ENCODE assay signal across 13 cellular contexts in the genomic region with DNA sequence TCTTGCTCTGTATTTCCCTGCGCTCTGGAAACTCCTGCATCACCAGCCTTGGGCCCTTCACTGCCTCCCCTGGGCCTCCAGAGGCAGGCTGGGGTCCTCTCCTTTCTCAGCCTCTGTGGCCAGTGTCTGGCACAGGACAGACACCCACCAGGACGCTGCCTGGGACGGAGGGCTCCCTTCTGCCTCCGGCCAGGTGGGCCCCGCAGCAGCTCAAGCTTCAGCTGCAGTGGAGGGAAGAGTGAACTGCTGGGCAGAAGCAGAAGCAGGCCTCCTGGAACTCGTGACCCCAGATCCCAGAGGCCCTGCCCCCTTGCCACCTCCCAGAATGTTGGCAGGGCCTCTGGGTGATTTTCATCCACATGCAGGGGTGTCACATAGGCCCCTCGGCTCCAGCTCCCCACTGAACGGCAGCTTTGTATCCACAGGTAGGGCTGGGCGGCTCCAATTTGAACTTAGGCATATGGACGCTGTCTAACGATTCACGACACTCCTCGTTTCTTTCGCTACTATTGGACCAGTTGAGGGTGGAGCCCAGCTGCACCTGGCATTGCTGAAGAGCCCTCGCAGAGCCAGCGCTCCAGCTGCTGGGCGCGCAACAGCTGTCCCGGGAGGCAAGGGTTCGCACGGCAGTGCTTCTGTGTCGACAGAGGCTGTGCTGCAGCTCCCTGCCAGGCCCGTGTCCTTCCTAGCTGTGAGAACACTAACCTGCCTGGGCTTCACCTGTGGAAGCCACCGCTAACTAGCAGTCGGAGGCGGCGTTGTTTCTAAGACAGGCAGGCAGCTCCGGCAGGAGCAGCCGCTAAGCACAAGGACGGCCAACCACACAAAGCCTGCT. TPM values are rescaled to one million over a fixed set of nuclear protein-coding genes. Genes with fewer than 3 reads are reported as not detected.
DNase-seq lines count a peak whose midpoint lies in the region; ATAC-seq, FAIRE-seq and TF ChIP-seq lines count a peak whose summit lies in the region.
"Had no signal": no experiment of that assay in that cellular context is flagged by ENCODE, and none has a peak within 500 bp of the region (broad histone marks: within the 10 kb centered on the region; RNA-seq: fewer than 3 reads in every experiment).

No MANE protein-coding gene starts in this region.

- H2BK120ac ChIP-seq in neuronal stem cell (ENCODE audit: low read depth, low read length) (no peak overlapping the region), H9 (ENCODE audit: low read depth, low read length, poor library complexity, severe bottlenecking) (no peak overlapping the region)

- ATAC-seq in SK-N-SH treated with all-trans-retinoic acid at 6 μM for 48 hours (no peak), activated B cell treated with CpG ODN at 0.5 μM for 24 hours (ENCODE audit: low read depth) (no peak)

- H3K18ac ChIP-seq in neuronal stem cell (ENCODE audit: low read length) (no peak overlapping the region), H9 (ENCODE audit: insufficient read length, low read depth, low read length) (no peak overlapping the region)

- no peak overlapping the region for H4K5ac ChIP-seq in H9 (ENCODE audit: insufficient read length, low read depth, low read length)

- H3K4me2 ChIP-seq in SK-N-SH: peak overlapping the region; percentile 99
- no peak overlapping the region for H3K4me2 ChIP-seq in neuronal stem cell (ENCODE audit: insufficient read depth, low read length, poor library complexity, severe bottlenecking)
- no peak overlapping the region for H3K4me2 ChIP-seq in H9 (ENCODE audit: insufficient read depth, insufficient read length, low read length)

- H3K27ac ChIP-seq in SK-N-SH (ENCODE audit: low read depth in 2 of 2, low read length in 1 of 2) (no peak overlapping the region), neuronal stem cell (replicated peaks; ENCODE audit: low read length) (no peak overlapping the region), H9 (ENCODE audit: insufficient read length, low read depth, low read length) (no peak overlapping the region), right atrium auricular region (no peak overlapping the region)
- H3K27ac ChIP-seq: colonic mucosa, neutrophil, uterus had no signal

- H3K4me3 Mint-ChIP-seq in activated B cell treated with CpG ODN at 0.5 μM for 24 hours (peak overlapping the region; percentile 91), H9 (peak overlapping the region in 1 of 2 experiments; percentile 62; a peak in 2 of 5 replicates)

- H2BK15ac ChIP-seq in neuronal stem cell (ENCODE audit: low read length): no peak overlapping the region
- no peak overlapping the region for H2BK15ac ChIP-seq in H9 (ENCODE audit: low read depth, low read length)

- no peak overlapping the region for H3K56ac ChIP-seq in H9 (ENCODE audit: insufficient read length, low read depth, low read length)

- no peak for TF ChIP-seq EP300 in SK-N-SH (IDR thresholded peaks at IDR 0.05; ENCODE audit: borderline replicate concordance in 1 of 2, low read depth in 1 of 2, low read length in 1 of 2)

- no peak overlapping the region for H3T11ph ChIP-seq in H9 (ENCODE audit: low read length)

- CTCF ChIA-PET in SK-N-SH (lab: Yijun Ruan, JAX) (interaction anchor here (1.6 to 8.8 kb wide), 5 partner anchors 19 to 118 kb away, joined by 6 to 101 read pairs (median 8); partner anchors contain the start of gene GPR146), activated B cell treated with CpG ODN at 0.5 μM for 24 hours (lab: Charles Lee) (interaction anchor here (5.7 to 9.5 kb wide), 2 partner anchors 33 to 40 kb away, joined by 31 to 55 read pairs; no protein-coding TSS in a partner anchor)

- H2BK20ac ChIP-seq in H9 (ENCODE audit: low read depth, low read length, poor library complexity, severe bottlenecking): no peak overlapping the region

- H4K20me1 ChIP-seq in SK-N-SH (ENCODE audit: insufficient read depth) (peaks cover 68% of the 10 kb centered on the region), H9 (ENCODE audit: control insufficient read depth, insufficient read depth, insufficient read length) (no peaks in the 10 kb centered on the region)

- H3K4ac ChIP-seq in neuronal stem cell (ENCODE audit: low read length) (no peak overlapping the region), H9 (ENCODE audit: low read depth, low read length) (no peak overlapping the region)

- H3K4me3 ChIP-seq in SK-N-SH (ENCODE audit: low read depth in 2 of 2, low read length in 1 of 2) (no peak overlapping the region), neuronal stem cell (ENCODE audit: low read length in 2 of 2) (peak overlapping the region in 1 of 2 donors; percentile 85), right atrium auricular region (no peak overlapping the region)
- H3K4me3 ChIP-seq: colonic mucosa had no signal

- intact Hi-C loops in activated B cell treated with CpG ODN at 0.5 μM for 24 hours (cut with micrococcal nuclease): loop anchor here (2.0 to 10.0 kb wide), 4 partner anchors 19 to 1289 kb away; partner anchors contain the start of genes GPR146 and SNX8

- H2BK12ac ChIP-seq in neuronal stem cell (ENCODE audit: low read length) (no peak overlapping the region), H9 (ENCODE audit: insufficient read length, low read depth, low read length) (no peak overlapping the region)

- no peak for TF ChIP-seq POLR2A in H54 (IDR thresholded peaks at IDR 0.05; ENCODE audit: low read depth, low read length)

- H4K91ac ChIP-seq in neuronal stem cell (ENCODE audit: low read depth, low read length, poor library complexity) (no peak overlapping the region), H9 (ENCODE audit: insufficient read length, low read depth, low read length) (no peak overlapping the region)

- H3K9me3 ChIP-seq in SK-N-SH (no peaks in the 10 kb centered on the region), neuronal stem cell (replicated peaks in 1 of 2; ENCODE audit: control insufficient read depth in 2 of 2, insufficient read depth in 1 of 2, low read depth in 1 of 2, low read length in 2 of 2) (peaks cover 11 to 16% of the 10 kb centered on the region in 2 donors), H9 (ENCODE audit: control insufficient read depth, low read depth, low read length) (no peaks in the 10 kb centered on the region), right atrium auricular region (no peaks in the 10 kb centered on the region)
- H3K9me3 ChIP-seq: colonic mucosa, uterus had no signal

- H3K4me1 ChIP-seq in SK-N-SH (ENCODE audit: control insufficient read depth in 1 of 2, insufficient read depth in 2 of 2, low read depth in 1 of 2, low read length in 1 of 2): peaks cover 11 to 14% of the 10 kb centered on the region in 2 experiments; a peak in 3 of 4 replicates
- H3K4me1 ChIP-seq in neuronal stem cell (ENCODE audit: control insufficient read depth in 2 of 2, insufficient read depth in 1 of 2, low read depth in 1 of 2, low read length in 2 of 2): peaks cover 12% of the 10 kb centered on the region in 2 donors
- no peaks in the 10 kb centered on the region for H3K4me1 ChIP-seq in H9 (ENCODE audit: insufficient read depth, low read length)
- peaks cover 0 to 25% of the 10 kb centered on the region in 2 donors for H3K4me1 ChIP-seq in right atrium auricular region

- H3K9me3 Mint-ChIP-seq in activated B cell treated with CpG ODN at 0.5 μM for 24 hours: no peaks in the 10 kb centered on the region
- H3K9me3 Mint-ChIP-seq in H9: no peaks in the 10 kb centered on the region

- H3K36me3 ChIP-seq in SK-N-SH (replicated peaks in 1 of 2; ENCODE audit: control insufficient read depth in 1 of 2, insufficient read depth in 2 of 2, low read length in 1 of 2) (peaks cover 30 to 33% of the 10 kb centered on the region in 2 experiments), neuronal stem cell (replicated peaks in 1 of 2; ENCODE audit: control insufficient read depth in 2 of 2, insufficient read depth in 2 of 2, low read length in 2 of 2) (peaks cover 19 to 61% of the 10 kb centered on the region in 2 donors), right atrium auricular region (peaks cover 6% of the 10 kb centered on the region)
- H3K36me3 ChIP-seq: colonic mucosa, neutrophil, uterus had no signal

- DNase-seq in SK-N-SH (no peak), NCI-H128 (lab: John Stamatoyannopoulos, UW; ENCODE audit: unreplicated experiment) (peak; percentile 56), activated B cell treated with CpG ODN at 0.5 μM for 24 hours (no peak), neuronal stem cell (ENCODE audit: low spot score) (no peak), H54 (ENCODE audit: insufficient read length, low spot score) (no peak), H9 (no peak), right atrium auricular region (ENCODE audit: low spot score) (no peak)
- DNase-seq: activated CD8-positive, alpha-beta memory T cell treated with anti-CD3 and anti-CD28 coated beads, Interleukin-2, amount 50 U/mL, for 4 hours; colonic mucosa; uterus had no signal

- peaks cover 32% of the 10 kb centered on the region for H3K79me1 ChIP-seq in neuronal stem cell (ENCODE audit: low read depth, low read length)
- H3K79me1 ChIP-seq in H9 (ENCODE audit: insufficient read depth, low read depth, low read length, poor library complexity, severe bottlenecking): no peaks in the 10 kb centered on the region

- FAIRE-seq in H54 (lab: Jason Lieb, UNC): no peak

- TF ChIP-seq CTCF in SK-N-SH (IDR thresholded peaks at IDR 0.05): no peak
- no peak for TF ChIP-seq CTCF in activated B cell treated with CpG ODN at 0.5 μM for 24 hours (IDR thresholded peaks at IDR 0.05)
- no peak for TF ChIP-seq CTCF in H9 (conservative IDR thresholded peaks at IDR 0.05)
- no peak for TF ChIP-seq CTCF in right atrium auricular region (IDR thresholded peaks at IDR 0.05)

- H3K23ac ChIP-seq in neuronal stem cell (ENCODE audit: low read depth, low read length, poor library complexity) (peak overlapping the region; percentile 55), H9 (ENCODE audit: insufficient read length, low read depth, low read length) (no peak overlapping the region)

- peaks cover 40% of the 10 kb centered on the region for H3K36me3 Mint-ChIP-seq in activated B cell treated with CpG ODN at 0.5 μM for 24 hours (ENCODE audit: low read depth)
- H3K36me3 Mint-ChIP-seq in H9 (ENCODE audit: insufficient read depth in 1 of 3, low read depth in 3 of 3): peaks cover 4 to 30% (median 7%) of the 10 kb centered on the region in 3 experiments

- no peaks in the 10 kb centered on the region for H3K27me3 ChIP-seq in SK-N-SH (ENCODE audit: insufficient read depth)
- no peaks in the 10 kb centered on the region for H3K27me3 ChIP-seq in neuronal stem cell (ENCODE audit: control insufficient read depth in 3 of 3, insufficient read depth in 3 of 3, low read depth in 1 of 3, low read length in 3 of 3)
- H3K27me3 ChIP-seq in H9 (ENCODE audit: insufficient read depth, low read length): no peaks in the 10 kb centered on the region
- H3K27me3 ChIP-seq in right atrium auricular region: no peaks in the 10 kb centered on the region
- H3K27me3 ChIP-seq: colonic mucosa, uterus had no signal

- H3K9ac ChIP-seq in SK-N-SH (no peak overlapping the region), neuronal stem cell (ENCODE audit: low read depth, low read length, poor library complexity) (peak overlapping the region; percentile 70), H9 (ENCODE audit: extremely low read depth, insufficient read length, low read length) (no peak overlapping the region)

- H3K9me2 ChIP-seq in SK-N-SH: no peaks in the 10 kb centered on the region

- H3K27ac Mint-ChIP-seq in activated B cell treated with CpG ODN at 0.5 μM for 24 hours (no peak overlapping the region), H9 (peak overlapping the region in 1 of 3 experiments; percentile 60; a peak in 1 of 7 replicates)

- H2AFZ ChIP-seq in SK-N-SH (ENCODE audit: low read depth) (no peak overlapping the region), neuronal stem cell (ENCODE audit: low read length) (no peak overlapping the region), H9 (ENCODE audit: low read length) (no peak overlapping the region)

- H3K27me3 Mint-ChIP-seq in activated B cell treated with CpG ODN at 0.5 μM for 24 hours: no peaks in the 10 kb centered on the region
- peaks cover 2% of the 10 kb centered on the region; the same call in 1 of the 2 replicates for H3K27me3 Mint-ChIP-seq in H9 (ENCODE audit: low read depth)

- peaks cover 78% of the 10 kb centered on the region for H3K4me1 Mint-ChIP-seq in activated B cell treated with CpG ODN at 0.5 μM for 24 hours
- peaks cover 11 to 23% of the 10 kb centered on the region in 2 experiments for H3K4me1 Mint-ChIP-seq in H9

- H4K8ac ChIP-seq in neuronal stem cell (ENCODE audit: low read depth, low read length) (no peak overlapping the region), H9 (replicated peaks; ENCODE audit: insufficient read length, low read depth, low read length) (no peak overlapping the region)

- H3K14ac ChIP-seq in neuronal stem cell (ENCODE audit: low read length) (no peak overlapping the region), H9 (ENCODE audit: insufficient read depth, low read length) (no peak overlapping the region)

- WGBS in SK-N-SH (ENCODE audit: low lambda C conversion rate): 97% methylated on average over 20 of the region's 30 CpGs
- no CpG with 5 or more reads among the region's 30 CpGs for WGBS in neuronal stem cell (ENCODE audit: extremely low coverage in 2 of 2, insufficient read length in 2 of 2, insufficient replicate concordance in 1 of 2), 2 donors
- WGBS in H9 (ENCODE audit: extremely low coverage, insufficient read length, low lambda C conversion rate): no CpG with 5 or more reads among the region's 30 CpGs

- peaks cover 13% of the 10 kb centered on the region for H3F3A ChIP-seq in SK-N-SH (replicated peaks; ENCODE audit: insufficient read depth)

- H3K23me2 ChIP-seq in H9 (ENCODE audit: insufficient read length, low read depth, low read length, poor library complexity, severe bottlenecking): no peaks in the 10 kb centered on the region

- POLR2A ChIA-PET in SK-N-SH (lab: Yijun Ruan, JAX) (interaction anchor here (0.8 kb wide), 1 partner anchor 10 kb away, joined by 3 read pairs; no protein-coding TSS in a partner anchor), activated B cell treated with CpG ODN at 0.5 μM for 24 hours (lab: Charles Lee) (interaction anchor here (0.6 to 7.7 kb wide), 10 partner anchors 9 to 60 kb away, joined by 3 to 148 read pairs (median 7); partner anchors contain the start of gene COX19)

- peaks cover 72% of the 10 kb centered on the region for H3K79me2 ChIP-seq in SK-N-SH (ENCODE audit: insufficient read depth)
- no peaks in the 10 kb centered on the region for H3K79me2 ChIP-seq in H9 (ENCODE audit: insufficient read depth, low read length)

- H2BK5ac ChIP-seq in neuronal stem cell (ENCODE audit: low read length): peak overlapping the region; percentile 30
- H2BK5ac ChIP-seq in H9 (ENCODE audit: insufficient read length, low read length): no peak overlapping the region

- H2AK5ac ChIP-seq in neuronal stem cell (ENCODE audit: low read depth, low read length): peak overlapping the region; percentile 27
- H2AK5ac ChIP-seq in H9 (ENCODE audit: insufficient read length, low read length): no peak overlapping the region

- TF ChIP-seq RAD21 in SK-N-SH (IDR thresholded peaks at IDR 0.05; ENCODE audit: low read length): no peak

RNA-seq across cellular contexts. Expression of gene GPR146, which starts 18.4 kb away (rescaled TPM):
- 1.4 and 2.0 TPM in 2 replicates for polyA plus RNA-seq in SK-N-SH (2012; rRNA removed)
- 0.95 and 1.3 TPM in 2 replicates for polyA plus RNA-seq in SK-N-SH (2012; cell fraction: cytosol; rRNA removed)
- 1.5 and 2.0 TPM in 2 replicates for polyA plus RNA-seq in SK-N-SH (2012; cell fraction: nucleus; rRNA removed)
- total RNA-seq in activated B cell treated with CpG ODN at 0.5 μM for 24 hours (6.2 and 6.9 TPM in 2 replicates), H9 (2021) (1.4 and 1.6 TPM in 2 replicates), right atrium auricular region (10 to 100 TPM; 13.4 to 18.6 TPM)
- 1.7 TPM for polyA plus RNA-seq in neuronal stem cell (2013, experiment 1 of 2)
- polyA plus RNA-seq in neuronal stem cell (2013, experiment 2 of 2): 1.5 TPM

RNA-seq across cellular contexts. Expression of gene CYP2W1, which starts 43.0 kb away (rescaled TPM):
- polyA plus RNA-seq in SK-N-SH (2012; rRNA removed): 0.06 and 0.10 TPM in 2 replicates
- 0.03 TPM in 1 of 2 replicates, not detected in the other for polyA plus RNA-seq in SK-N-SH (2012; cell fraction: cytosol; rRNA removed)
- polyA plus RNA-seq in SK-N-SH (2012; cell fraction: nucleus; rRNA removed): 0.38 and 0.48 TPM in 2 replicates
- total RNA-seq in activated B cell treated with CpG ODN at 0.5 μM for 24 hours (not detected in 2 replicates), H9 (2021) (not detected in 2 replicates), right atrium auricular region (not detected)
- not detected for polyA plus RNA-seq in neuronal stem cell (2013, experiment 1 of 2)
- not detected for polyA plus RNA-seq in neuronal stem cell (2013, experiment 2 of 2)
- polyA plus RNA-seq: AG04450 had no signal

RNA-seq across cellular contexts. Expression of gene COX19, which starts 50.6 kb away (rescaled TPM):
- 7.6 TPM in 2 replicates for polyA plus RNA-seq in SK-N-SH (2012; rRNA removed)
- 6.4 and 7.5 TPM in 2 replicates for polyA plus RNA-seq in SK-N-SH (2012; cell fraction: cytosol; rRNA removed)
- polyA plus RNA-seq in SK-N-SH (2012; cell fraction: nucleus; rRNA removed): 15.5 and 19.8 TPM in 2 replicates
- 21.2 and 24.5 TPM in 2 replicates for total RNA-seq in activated B cell treated with CpG ODN at 0.5 μM for 24 hours
- polyA plus RNA-seq in neuronal stem cell (2013, experiment 1 of 2): 8.7 TPM
- 8.9 TPM for polyA plus RNA-seq in neuronal stem cell (2013, experiment 2 of 2)
- 10.2 and 12.3 TPM in 2 replicates for total RNA-seq in H9 (2021)
- 1 to 10 TPM; 2.8 to 5.5 TPM for total RNA-seq in right atrium auricular region
